15 cellular contexts compared by ENCODE assay signal in the genomic region with DNA sequence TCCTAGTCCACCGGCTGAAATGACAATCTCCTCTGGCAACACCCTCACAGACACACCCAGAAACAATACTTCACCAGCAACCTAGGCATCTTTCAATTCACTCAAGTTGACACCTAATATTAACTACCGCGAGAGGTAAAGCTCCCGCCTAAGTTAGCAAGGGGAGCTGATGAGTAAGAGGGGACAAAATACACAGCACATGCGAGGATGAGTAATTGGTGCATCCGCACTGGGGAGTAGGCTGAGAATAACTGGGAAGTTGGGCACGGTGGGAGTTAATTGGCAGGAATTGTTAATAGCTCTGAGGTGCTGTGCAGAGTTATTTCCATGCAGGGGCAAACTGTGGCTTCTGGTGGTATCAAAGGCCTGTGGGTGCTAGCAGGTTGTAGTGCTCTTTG. TPM values are rescaled to one million over a fixed set of nuclear protein-coding genes. Genes with fewer than 3 reads are reported as not detected.
A peak's percentile ranks its signal among the peaks of the same experiment; 100 is the strongest.
DNase-seq lines count a peak whose midpoint lies in the region; ATAC-seq, FAIRE-seq and TF ChIP-seq lines count a peak whose summit lies in the region.
"Had no signal": no experiment of that assay in that cellular context is flagged by ENCODE, and none has a peak within 500 bp of the region (broad histone marks: within the 10 kb centered on the region; RNA-seq: fewer than 3 reads in every experiment).

No MANE protein-coding gene starts in this region.

- H3K4me2 ChIP-seq in PC-9: peak overlapping the region; percentile 63
- H3K4me2 ChIP-seq in endothelial cell of umbilical vein (ENCODE audit: insufficient read depth, low read length): peak overlapping the region; percentile 18
- H3K4me2 ChIP-seq in MM.1S (ENCODE audit: low read depth, low read length): no peak overlapping the region

- POLR2A ChIA-PET in PC-9 (lab: Charles Lee; ENCODE audit: unreplicated experiment): interaction anchor here (0.6 kb wide), 1 partner anchor 1363 kb away, joined by 3 read pairs; no protein-coding TSS in a partner anchor
- POLR2A ChIA-PET in endothelial cell of umbilical vein (lab: Charles Lee): no interaction called here

- H3K9me1 ChIP-seq in endothelial cell of umbilical vein (replicated peaks; ENCODE audit: control insufficient read depth, extremely low read depth, insufficient read depth, low read length): no peaks in the 10 kb centered on the region

- H3K4me3 ChIP-seq in PC-9 (peak overlapping the region; percentile 28; the same call in 1 of the 2 replicates), endothelial cell of umbilical vein (replicated peaks in 1 of 3; ENCODE audit: insufficient read depth in 1 of 3, low read depth in 1 of 3, low read length in 3 of 3) (no peak overlapping the region), psoas muscle (no peak overlapping the region), HAP-1 (no peak overlapping the region), MM.1S (ENCODE audit: low read length) (no peak overlapping the region)

- intact Hi-C loops in PC-9 (cut with micrococcal nuclease; ENCODE audit: unreplicated experiment): no loop called here
- intact Hi-C loops in endothelial cell of umbilical vein (cut with micrococcal nuclease): loop anchor here (1.0 kb wide), 1 partner anchor 13 kb away; no protein-coding TSS in a partner anchor
- intact Hi-C loops in psoas muscle (cut with DNase I): loop anchor here in 1 of 2 donors (5.0 kb wide), 1 partner anchor 48 kb away; no protein-coding TSS in a partner anchor

- H3K9me2 ChIP-seq in PC-9 (ENCODE audit: insufficient read depth) (no peaks in the 10 kb centered on the region), MM.1S (replicated peaks; ENCODE audit: insufficient read depth, low read length) (no peaks in the 10 kb centered on the region)

- 0 out of 2 replicates have a peak overlapping the region, but pooled peaks have one; percentile 18 for H2AFZ ChIP-seq in PC-9
- H2AFZ ChIP-seq in endothelial cell of umbilical vein (ENCODE audit: low read depth, low read length): peak overlapping the region; percentile 13
- H2AFZ ChIP-seq in MM.1S (ENCODE audit: low read length): no peak overlapping the region

- no peak for ATAC-seq in psoas muscle

- H3K4me1 ChIP-seq in PC-9 (replicated peaks; ENCODE audit: insufficient read depth) (peaks cover 29% of the 10 kb centered on the region), endothelial cell of umbilical vein (ENCODE audit: control insufficient read depth, extremely low read depth, insufficient read depth, low read length) (peaks cover 30% of the 10 kb centered on the region), psoas muscle (no peaks in the 10 kb centered on the region), HAP-1 (peaks cover 11% of the 10 kb centered on the region), MM.1S (ENCODE audit: low read length) (no peaks in the 10 kb centered on the region)

- H3K36me3 ChIP-seq in PC-9 (ENCODE audit: low read depth) (no peaks in the 10 kb centered on the region), endothelial cell of umbilical vein (ENCODE audit: control insufficient read depth in 2 of 2, extremely low read depth in 1 of 2, insufficient read depth in 2 of 2, low read length in 2 of 2) (no peaks in the 10 kb centered on the region), psoas muscle (ENCODE audit: insufficient read depth in 1 of 2, low read depth in 1 of 2) (no peaks in the 10 kb centered on the region), HAP-1 (replicated peaks) (no peaks in the 10 kb centered on the region), MM.1S (replicated peaks; ENCODE audit: insufficient read depth, low read length) (no peaks in the 10 kb centered on the region)

- H3F3A ChIP-seq in PC-9 (ENCODE audit: insufficient read depth, low read depth) (peaks cover 30% of the 10 kb centered on the region), MM.1S (ENCODE audit: insufficient read depth, low read length) (no peaks in the 10 kb centered on the region)

- BruUV-seq in PC-9 (replicated peaks; lab: Mats Ljungman, UMichigan): no TSS peak
- BruUV-seq in endothelial cell of umbilical vein (replicated peaks; lab: Mats Ljungman, UMichigan): no TSS peak

- H3K9ac ChIP-seq in endothelial cell of umbilical vein (replicated peaks; ENCODE audit: extremely low read depth, insufficient read depth, low read length) (no peak overlapping the region), MM.1S (ENCODE audit: low read length) (no peak overlapping the region)

- TF ChIP-seq POLR2A in endothelial cell of umbilical vein (IDR thresholded peaks at IDR 0.05; ENCODE audit: low read depth, low read length): no peak

- H3K9me3 ChIP-seq in PC-9 (ENCODE audit: insufficient read depth, low read depth) (no peaks in the 10 kb centered on the region), endothelial cell of umbilical vein (replicated peaks; ENCODE audit: control insufficient read depth, insufficient read depth, low read length) (no peaks in the 10 kb centered on the region), psoas muscle (no peaks in the 10 kb centered on the region), HAP-1 (no peaks in the 10 kb centered on the region), MM.1S (replicated peaks; ENCODE audit: insufficient read depth, low read length) (no peaks in the 10 kb centered on the region)

- DNase-seq in Daoy (ENCODE audit: low read depth) (peak; percentile 77), PC-9 (peak in 1 of 2 experiments; percentile 69), endothelial cell of umbilical vein (ENCODE audit: low read depth, low spot score) (no peak), psoas muscle (no peak), frontal cortex (ENCODE audit: low spot score in 2 of 2) (no peak), HAP-1 (ENCODE audit: low spot score in 2 of 2) (no peak), NOMO-1 (lab: John Stamatoyannopoulos, UW; ENCODE audit: unreplicated experiment in 2 of 2) (no peak), MM.1S (no peak)
- DNase-seq: COR-L47; KG1; naive thymus-derived CD4-positive, alpha-beta T cell; NCI-H2171 treated with DMSO at 0.1 percent for 48 hours; SHP77 had no signal

- WGBS in psoas muscle, 3 donors: 74 to 77% (median 76%) methylated on average over 7 of the region's 7 CpGs

- FAIRE-seq in endothelial cell of umbilical vein (lab: Jason Lieb, UNC) (no peak), frontal cortex (lab: Jason Lieb, UNC) (no peak)
- FAIRE-seq: keratinocyte had no signal

- dilution Hi-C loops in endothelial cell of umbilical vein (cut with MboI; ENCODE audit: extremely low pct_ligation_motif_present, low sequenced_read_pairs): no loop called here

- CTCF ChIA-PET in PC-9 (lab: Charles Lee) (no interaction called here), endothelial cell of umbilical vein (lab: Charles Lee) (interaction anchor here (0.7 to 2.4 kb wide), 6 partner anchors 9 to 52 kb away, joined by 3 to 10 read pairs (median 3); no protein-coding TSS in a partner anchor)

- peak overlapping the region; percentile 75 for H3K27ac ChIP-seq in PC-9
- H3K27ac ChIP-seq in endothelial cell of umbilical vein (ENCODE audit: insufficient read depth, low read depth, low read length): peak overlapping the region; percentile 45
- H3K27ac ChIP-seq in psoas muscle: peak overlapping the region; percentile 41
- H3K27ac ChIP-seq in MM.1S (ENCODE audit: low read length): no peak overlapping the region

- H4K20me1 ChIP-seq in PC-9 (ENCODE audit: insufficient read depth) (no peaks in the 10 kb centered on the region), endothelial cell of umbilical vein (replicated peaks; ENCODE audit: control insufficient read depth, extremely low read depth, insufficient read depth, low read length) (no peaks in the 10 kb centered on the region), MM.1S (ENCODE audit: insufficient read depth, low read length) (no peaks in the 10 kb centered on the region)

- no peak for TF ChIP-seq CTCF in PC-9 (conservative IDR thresholded peaks at IDR 0.05)
- no peak for TF ChIP-seq CTCF in endothelial cell of umbilical vein (IDR thresholded peaks at IDR 0.05; ENCODE audit: extremely low read depth in 1 of 2, insufficient read depth in 1 of 2, low read depth in 1 of 2, low read length in 2 of 2)
- TF ChIP-seq CTCF in psoas muscle (IDR thresholded peaks at IDR 0.05): no peak
- no peak for TF ChIP-seq CTCF in MM.1S (IDR thresholded peaks at IDR 0.05; ENCODE audit: low read length)

- H3K79me2 ChIP-seq in PC-9 (ENCODE audit: low read depth) (no peaks in the 10 kb centered on the region), endothelial cell of umbilical vein (ENCODE audit: control insufficient read depth, insufficient read depth, low read length) (no peaks in the 10 kb centered on the region), MM.1S (ENCODE audit: low read length) (no peaks in the 10 kb centered on the region)

- H3K27me3 ChIP-seq in PC-9 (ENCODE audit: insufficient read depth, low read depth): no peaks in the 10 kb centered on the region
- no peaks in the 10 kb centered on the region for H3K27me3 ChIP-seq in endothelial cell of umbilical vein (ENCODE audit: control insufficient read depth in 2 of 2, insufficient read depth in 2 of 2, low read length in 2 of 2)
- H3K27me3 ChIP-seq in psoas muscle (ENCODE audit: insufficient read depth in 3 of 3, low read length in 2 of 3): no peaks in the 10 kb centered on the region
- no peaks in the 10 kb centered on the region for H3K27me3 ChIP-seq in HAP-1 (ENCODE audit: low read depth)
- no peaks in the 10 kb centered on the region for H3K27me3 ChIP-seq in MM.1S (replicated peaks; ENCODE audit: insufficient read depth, low read length)

- in situ Hi-C loops in HAP-1 (cut with MboI; ENCODE audit: low sequenced_read_pairs): no loop called here

RNA-seq across cellular contexts. Expression of a gene that starts 14.5 kb away (rescaled TPM):
- 5.7 and 7.8 TPM in 2 replicates for total RNA-seq in Daoy (2014; rRNA removed; shearing (Covaris generic))
- total RNA-seq in PC-9 (2021) (32.5 and 33.3 TPM in 2 replicates), endothelial cell of umbilical vein (75.6 and 108 TPM in 2 replicates), psoas muscle (1 to 10 TPM; 1.9 to 6.7 (median 3.0) TPM), frontal cortex (4.1 TPM)
- polyA plus RNA-seq in endothelial cell of umbilical vein (35.7 and 42.0 TPM in 2 replicates), psoas muscle (1 to 10 TPM in 2 of 3 donors, under 1 TPM in 1; 0.73 to 1.7 (median 1.6) TPM)
- polyA plus RNA-seq in endothelial cell of umbilical vein (2011; cell fraction: cytosol; rRNA removed): 33.4 and 33.6 TPM in 2 replicates
- 169 and 198 TPM in 2 replicates for polyA plus RNA-seq in endothelial cell of umbilical vein (2011; cell fraction: nucleus; rRNA removed)
- 32.5 and 45.4 TPM in 2 replicates for polyA plus RNA-seq in endothelial cell of umbilical vein (2012)
- polyA minus RNA-seq in endothelial cell of umbilical vein: 168 and 217 TPM in 2 replicates
- polyA minus RNA-seq in endothelial cell of umbilical vein (2011; cell fraction: cytosol; rRNA and poly(A)+ RNA removed): 10.1 TPM
- 352 and 548 TPM in 2 replicates for polyA minus RNA-seq in endothelial cell of umbilical vein (2011; cell fraction: nucleus; rRNA and poly(A)+ RNA removed)
- polyA plus RNA-seq: naive thymus-derived CD4-positive, alpha-beta T cell had no signal

RNA-seq across cellular contexts. Expression of a gene that starts 18.3 kb away (rescaled TPM):
- total RNA-seq in Daoy (2014; rRNA removed; shearing (Covaris generic)): not detected in 2 replicates
- total RNA-seq in PC-9 (2021) (not detected in 2 replicates), endothelial cell of umbilical vein (not detected in 2 replicates), psoas muscle (not detected), frontal cortex (not detected)
- polyA plus RNA-seq in endothelial cell of umbilical vein (0.14 TPM in 1 of 2 replicates, not detected in the other), psoas muscle (not detected)
- not detected in 2 replicates for polyA plus RNA-seq in endothelial cell of umbilical vein (2011; cell fraction: cytosol; rRNA removed)
- 0.11 TPM in 1 of 2 replicates, not detected in the other for polyA plus RNA-seq in endothelial cell of umbilical vein (2011; cell fraction: nucleus; rRNA removed)
- polyA plus RNA-seq in endothelial cell of umbilical vein (2012): not detected in 2 replicates
- polyA minus RNA-seq in endothelial cell of umbilical vein: not detected in 2 replicates
- polyA minus RNA-seq in endothelial cell of umbilical vein (2011; cell fraction: cytosol; rRNA and poly(A)+ RNA removed): not detected
- polyA minus RNA-seq in endothelial cell of umbilical vein (2011; cell fraction: nucleus; rRNA and poly(A)+ RNA removed): 0.91 and 1.3 TPM in 2 replicates
- total RNA-seq: naive thymus-derived CD4-positive, alpha-beta T cell had no signal
- polyA plus RNA-seq: esophagus; keratinocyte; naive thymus-derived CD4-positive, alpha-beta T cell had no signal
